Comparison of ENCODE assay signal across 14 cellular contexts in genomic region chr9:2210201-2210600, GRCh38.
"Had no signal": no experiment of that assay in that cellular context is flagged by ENCODE, and none has a peak within 500 bp of the region (broad histone marks: within the 10 kb centered on the region; RNA-seq: fewer than 3 reads in every experiment).

No MANE protein-coding gene starts in this region.

- H3K4me1 ChIP-seq: foreskin keratinocyte, sigmoid colon, testis had no signal

- H3K36me3 ChIP-seq: sigmoid colon had no signal

- H3K4me3 ChIP-seq: sigmoid colon, testis had no signal

- DNase-seq: activated CD4-positive, alpha-beta T cell treated with anti-CD3 and anti-CD28 coated beads for 48 hours; activated CD8-positive, alpha-beta T cell treated with anti-CD3 and anti-CD28 coated beads, Interleukin-2, amount 10 ng/mL, durations not matched to agents 7 days and 5 days; activated naive CD4-positive, alpha-beta T cell treated with Interleukin-2 at 50 U/mL for 16 hours; activated naive CD8-positive, alpha-beta T cell treated with anti-CD3 and anti-CD28 coated beads, Interleukin-2, amount 50 U/mL, for 24 hours; caudate nucleus; endodermal cell; foreskin keratinocyte; sigmoid colon; stimulated activated CD4-positive, alpha-beta T cell treated with anti-CD3 and anti-CD28 coated beads, Interleukin-12 subunit alpha, Interleukin-12 subunit beta, amount 100 ng/mL, for 4 hours; stimulated activated naive CD4-positive, alpha-beta T cell treated with Interleukin-2 at 50 U/mL for 16 hours; testis had no signal

- H3K9me3 ChIP-seq: sigmoid colon, testis had no signal

- H3K27ac ChIP-seq: foreskin keratinocyte, sigmoid colon, testis had no signal

- H3K27me3 ChIP-seq: foreskin keratinocyte, sigmoid colon, testis had no signal

- ATAC-seq: activated CD8-positive, alpha-beta T cell treated with anti-CD3 and anti-CD28 coated beads, Interleukin-2, amount 10 ng/mL, durations not matched to agents 7 days and 5 days; activated naive CD8-positive, alpha-beta T cell treated with anti-CD3 and anti-CD28 coated beads, Interleukin-2, amount 50 U/mL, for 24 hours; esophagus mucosa; foreskin keratinocyte; natural killer cell treated with Interleukin-12 subunit alpha and Interleukin-12 subunit beta and Interleukin-15 and Interleukin-18, amount 100 ng/mL, for 72 hours; WTC11 had no signal
